ENCODE assay signal across 1 cellular context in genomic region chrX:153106092-153106801, GRCh38.
TF ChIP-seq lines count a peak whose summit lies in the region.
"Not testable (repeated sequence)": the region's sequence is repeated elsewhere in the genome, so short reads cannot be mapped to it uniquely, and the experiment has no call there.

No MANE protein-coding gene starts in this region.

TF ChIP-seq in K562, 482 proteins besides CTCF, POLR2A, EP300 and RAD21:
- TF ChIP-seq CEBPG (CRISPR knock-in tag; IDR thresholded peaks at IDR 0.05) = not testable (repeated sequence)
- peak in 1 of 2 experiments; percentile 46; a peak in 1 of 4 replicates for TF ChIP-seq CEBPG (tag; conservative IDR thresholded peaks at IDR 0.05 in 1 of 2, IDR thresholded peaks at IDR 0.05 in 1 of 2)
